ENCODE assay signal across 9 cellular contexts in genomic region chr12:111268738-111269572, GRCh38.
DNase-seq lines count a peak whose midpoint lies in the region; ATAC-seq, FAIRE-seq and TF ChIP-seq lines count a peak whose summit lies in the region.
"Had no signal": no experiment of that assay in that cellular context is flagged by ENCODE, and none has a peak within 500 bp of the region (broad histone marks: within the 10 kb centered on the region; RNA-seq: fewer than 3 reads in every experiment).

No MANE protein-coding gene starts in this region.

- no peak overlapping the region for H3K4me3 Mint-ChIP-seq in MCF 10A (ENCODE audit: unreplicated experiment)
- H3K4me3 Mint-ChIP-seq: memory B cell had no signal

- ATAC-seq in HG03025 (IDR thresholded peaks at IDR 0.05; ENCODE audit: low FRiP score, unreplicated experiment): no peak
- ATAC-seq in HG02884 (IDR thresholded peaks at IDR 0.05; ENCODE audit: unreplicated experiment): no peak

- POLR2A ChIA-PET in MCF 10A (lab: Yijun Ruan, JAX): no interaction called here

- H3K27ac ChIP-seq in breast epithelium (no peak overlapping the region), testis (no peak overlapping the region)

- peaks cover 20% of the 10 kb centered on the region for H3K27me3 Mint-ChIP-seq in MCF 10A (ENCODE audit: insufficient read depth, unreplicated experiment)

- H3K4me1 ChIP-seq in breast epithelium (no peaks in the 10 kb centered on the region), testis (no peaks in the 10 kb centered on the region)

- peak; percentile 67 for TF ChIP-seq CTCF in MCF 10A (IDR thresholded peaks at IDR 0.05; ENCODE audit: unreplicated experiment)
- TF ChIP-seq CTCF in breast epithelium (IDR thresholded peaks at IDR 0.05): no peak
- peak in 2 of 3 experiments; percentile 23 to 49 for TF ChIP-seq CTCF in testis (IDR thresholded peaks at IDR 0.05)

- CTCF ChIA-PET in MCF 10A (lab: Yijun Ruan, JAX): interaction anchor here (0.6 to 1.4 kb wide), 5 partner anchors 8 to 1487 kb away, joined by 3 to 4 read pairs (median 3); no protein-coding TSS in a partner anchor

- BruUV-seq in MCF 10A (replicated peaks; lab: Mats Ljungman, UMichigan): no TSS peak

- intact Hi-C loops in MCF 10A (cut with micrococcal nuclease): no loop called here
- intact Hi-C loops in breast epithelium (cut with DNase I; ENCODE audit: low total_unique reads): no loop called here
- intact Hi-C loops in testis (cut with DNase I; ENCODE audit: low total_unique reads): no loop called here

- H3K4me1 Mint-ChIP-seq in MCF 10A (ENCODE audit: insufficient read depth, unreplicated experiment): peaks cover 16% of the 10 kb centered on the region
- H3K4me1 Mint-ChIP-seq: memory B cell had no signal

- no peaks in the 10 kb centered on the region for H3K9me3 ChIP-seq in breast epithelium
- H3K9me3 ChIP-seq in testis: no peaks in the 10 kb centered on the region

- no peak overlapping the region for H3K27ac Mint-ChIP-seq in MCF 10A (ENCODE audit: low read depth, unreplicated experiment)
- H3K27ac Mint-ChIP-seq: memory B cell had no signal

- H3K27me3 ChIP-seq in breast epithelium: peaks cover 0 to 40% of the 10 kb centered on the region in 2 donors
- no peaks in the 10 kb centered on the region for H3K27me3 ChIP-seq in testis

- H3K36me3 Mint-ChIP-seq in MCF 10A (ENCODE audit: insufficient read depth, unreplicated experiment): no peaks in the 10 kb centered on the region
- H3K36me3 Mint-ChIP-seq: memory B cell had no signal

- peak; percentile 14 for DNase-seq in MCF 10A (ENCODE audit: unreplicated experiment)
- no peak for DNase-seq in breast epithelium (ENCODE audit: low spot score in 2 of 2)
- peak; percentile 28 for DNase-seq in OCI-M1 (lab: John Stamatoyannopoulos, UW)
- peak; percentile 26 to 40 for DNase-seq in erythroblast (lab: John Stamatoyannopoulos, UW)
- DNase-seq in testis: no peak
- no peak for DNase-seq in frontal cortex (ENCODE audit: low spot score in 2 of 2)

- H3K36me3 ChIP-seq in breast epithelium (no peaks in the 10 kb centered on the region), testis (ENCODE audit: low read depth, missing control alignments) (no peaks in the 10 kb centered on the region)

- H3K9me3 Mint-ChIP-seq in MCF 10A (ENCODE audit: unreplicated experiment): no peaks in the 10 kb centered on the region
- H3K9me3 Mint-ChIP-seq: memory B cell had no signal

- FAIRE-seq in frontal cortex (lab: Jason Lieb, UNC): no peak

- 85 to 88% methylated on average over 16 of the region's 16 CpGs for WGBS in testis, 2 donors

- H3K4me3 ChIP-seq in breast epithelium: no peak overlapping the region
- no peak overlapping the region for H3K4me3 ChIP-seq in testis

- TF ChIP-seq POLR2A in breast epithelium (IDR thresholded peaks at IDR 0.05) (no peak), erythroblast (IDR thresholded peaks at IDR 0.05; ENCODE audit: low read length) (no peak), testis (IDR thresholded peaks at IDR 0.05) (no peak)

Comparison
In these comparisons a context has a peak if more than half of its experiments do, and no peak if none do; other contexts are left out.
1. DNase-seq: peak in MCF 10A (single experiment), OCI-M1 (single experiment) and erythroblast (2 of 2); none in breast epithelium (0 of 2), testis (single experiment) and frontal cortex (0 of 2).
2. CTCF ChIP-seq: peak in MCF 10A (single experiment) and testis (2 of 3); none in breast epithelium (0 of 3).